40 cellular contexts compared by ENCODE assay signal in genomic region chr2:29573147-29573546, GRCh38.
"Had no signal": no experiment of that assay in that cellular context is flagged by ENCODE, and none has a peak within 500 bp of the region (broad histone marks: within the 10 kb centered on the region; RNA-seq: fewer than 3 reads in every experiment).

No MANE protein-coding gene starts in this region.

- H3K27me3 Mint-ChIP-seq: activated naive CD8-positive, alpha-beta T cell treated with anti-CD3 and anti-CD28 coated beads, Interleukin-2, amount 10 ng/mL, durations not matched to agents 7 days and 5 days; activated T-cell treated with anti-CD3 and anti-CD28 coated beads, Interleukin-2, amount 50 U/mL, for 24 hours had no signal

- H3K9me3 ChIP-seq: adrenal gland, ascending aorta, body of pancreas, breast epithelium had no signal

- H3K4me3 Mint-ChIP-seq: activated naive CD4-positive, alpha-beta T cell treated with anti-CD3 and anti-CD28 coated beads for 36 hours; activated naive CD4-positive, alpha-beta T cell treated with anti-CD3 and anti-CD28 coated beads, Interleukin-2, amount 10 ng/mL, durations not matched to agents 7 days and 5 days; activated naive CD4-positive, alpha-beta T cell treated with anti-CD3 and anti-CD28 coated beads, Interleukin-2, amount 50 U/mL, for 24 hours; activated naive CD8-positive, alpha-beta T cell; activated naive CD8-positive, alpha-beta T cell treated with anti-CD3 and anti-CD28 coated beads for 36 hours; activated naive CD8-positive, alpha-beta T cell treated with anti-CD3 and anti-CD28 coated beads, Interleukin-2, amount 10 ng/mL, durations not matched to agents 7 days and 5 days; activated naive CD8-positive, alpha-beta T cell treated with anti-CD3 and anti-CD28 coated beads, Interleukin-2, amount 50 U/mL, for 24 hours; activated T-cell treated with anti-CD3 and anti-CD28 coated beads, Interleukin-2, amount 50 U/mL, for 24 hours; activated T-cell treated with anti-CD3 and anti-CD28 coated beads, Interleukin-2, amount 50 U/mL, for 4 hours; activated T-cell treated with anti-CD3 and anti-CD28 coated beads, Interleukin-2, amount 50 U/mL, for 72 hours; activated T-helper 1 cell treated with anti-CD3 and anti-CD28 coated beads, Interleukin-12 subunit alpha, Interleukin-12 subunit beta, Interleukin-2, Interleukin-4 antibody, amounts not matched to agents 30 ng/mL and 10 ng/mL and 1 ng/mL, durations not matched to agents 14 hours and 24 hours and 36 hours; activated T-helper 17 cell treated with anti-CD3 and anti-CD28 coated beads, Interleukin-2, amount 50 U/mL, for 72 hours; brain; central memory CD8-positive, alpha-beta T cell had no signal

- H3K27ac ChIP-seq: adrenal gland, ascending aorta, body of pancreas, brain microvascular endothelial cell, breast epithelium, cardiac muscle cell had no signal

- H3K9me3 Mint-ChIP-seq: activated naive CD4-positive, alpha-beta T cell treated with anti-CD3 and anti-CD28 coated beads for 36 hours; activated naive CD4-positive, alpha-beta T cell treated with anti-CD3 and anti-CD28 coated beads, Interleukin-2, amount 10 ng/mL, durations not matched to agents 7 days and 5 days; activated naive CD4-positive, alpha-beta T cell treated with anti-CD3 and anti-CD28 coated beads, Interleukin-2, amount 50 U/mL, for 24 hours; activated naive CD4-positive, alpha-beta T cell treated with anti-CD3 and anti-CD28 coated beads, Interleukin-2, amount 50 U/mL, for 72 hours; activated naive CD8-positive, alpha-beta T cell treated with anti-CD3 and anti-CD28 coated beads for 36 hours; activated naive CD8-positive, alpha-beta T cell treated with anti-CD3 and anti-CD28 coated beads, Interleukin-2, amount 10 ng/mL, durations not matched to agents 7 days and 5 days; activated naive CD8-positive, alpha-beta T cell treated with anti-CD3 and anti-CD28 coated beads, Interleukin-2, amount 50 U/mL, for 24 hours; activated T-cell treated with anti-CD3 and anti-CD28 coated beads, Interleukin-2, amount 50 U/mL, for 24 hours; activated T-cell treated with anti-CD3 and anti-CD28 coated beads, Interleukin-2, amount 50 U/mL, for 4 hours; activated T-cell treated with anti-CD3 and anti-CD28 coated beads, Interleukin-2, amount 50 U/mL, for 72 hours; activated T-helper 1 cell treated with anti-CD3 and anti-CD28 coated beads, Interleukin-12 subunit alpha, Interleukin-12 subunit beta, Interleukin-2, Interleukin-4 antibody, amounts not matched to agents 30 ng/mL and 10 ng/mL and 1 ng/mL, durations not matched to agents 14 hours and 24 hours and 36 hours; activated T-helper 17 cell treated with anti-CD3 and anti-CD28 coated beads, Interleukin-2, amount 50 U/mL, for 72 hours; activated T-helper 2 cell treated with anti-CD3 and anti-CD28 coated beads, Interferon-gamma antibody, Interleukin-2, Interleukin-4, amounts not matched to agents 10 μg/mL and 5 μg/mL and 100 μg/mL, durations not matched to agents 14 hours and 24 hours and 36 hours; central memory CD8-positive, alpha-beta T cell had no signal

- H3K27ac Mint-ChIP-seq: activated naive CD4-positive, alpha-beta T cell treated with anti-CD3 and anti-CD28 coated beads for 36 hours; activated naive CD4-positive, alpha-beta T cell treated with anti-CD3 and anti-CD28 coated beads, Interleukin-2, amount 10 ng/mL, durations not matched to agents 7 days and 5 days; activated naive CD4-positive, alpha-beta T cell treated with anti-CD3 and anti-CD28 coated beads, Interleukin-2, amount 50 U/mL, for 24 hours; activated naive CD8-positive, alpha-beta T cell; activated naive CD8-positive, alpha-beta T cell treated with anti-CD3 and anti-CD28 coated beads for 36 hours; activated naive CD8-positive, alpha-beta T cell treated with anti-CD3 and anti-CD28 coated beads, Interleukin-2, amount 10 ng/mL, durations not matched to agents 7 days and 5 days; activated naive CD8-positive, alpha-beta T cell treated with anti-CD3 and anti-CD28 coated beads, Interleukin-2, amount 50 U/mL, for 24 hours; activated T-cell treated with anti-CD3 and anti-CD28 coated beads, Interleukin-2, amount 50 U/mL, for 24 hours; activated T-cell treated with anti-CD3 and anti-CD28 coated beads, Interleukin-2, amount 50 U/mL, for 72 hours; activated T-helper 1 cell treated with anti-CD3 and anti-CD28 coated beads, Interleukin-12 subunit alpha, Interleukin-12 subunit beta, Interleukin-2, Interleukin-4 antibody, amounts not matched to agents 30 ng/mL and 10 ng/mL and 1 ng/mL, durations not matched to agents 14 hours and 24 hours and 36 hours; activated T-helper 17 cell treated with anti-CD3 and anti-CD28 coated beads, Interleukin-2, amount 50 U/mL, for 72 hours; activated T-helper 2 cell treated with anti-CD3 and anti-CD28 coated beads, Interferon-gamma antibody, Interleukin-2, Interleukin-4, amounts not matched to agents 10 μg/mL and 5 μg/mL and 100 μg/mL, durations not matched to agents 14 hours and 24 hours and 36 hours; brain had no signal

- H3K4me1 ChIP-seq: adrenal gland, ascending aorta, breast epithelium had no signal

- H3K4me1 Mint-ChIP-seq: activated naive CD4-positive, alpha-beta T cell treated with anti-CD3 and anti-CD28 coated beads, Interleukin-2, amount 10 ng/mL, durations not matched to agents 7 days and 5 days; activated naive CD4-positive, alpha-beta T cell treated with anti-CD3 and anti-CD28 coated beads, Interleukin-2, amount 50 U/mL, for 24 hours; activated naive CD8-positive, alpha-beta T cell treated with anti-CD3 and anti-CD28 coated beads for 36 hours; activated naive CD8-positive, alpha-beta T cell treated with anti-CD3 and anti-CD28 coated beads, Interleukin-2, amount 10 ng/mL, durations not matched to agents 7 days and 5 days; activated naive CD8-positive, alpha-beta T cell treated with anti-CD3 and anti-CD28 coated beads, Interleukin-2, amount 50 U/mL, for 24 hours; activated T-helper 17 cell treated with anti-CD3 and anti-CD28 coated beads, Interleukin-2, amount 50 U/mL, for 72 hours; central memory CD8-positive, alpha-beta T cell had no signal

- ATAC-seq: activated naive CD4-positive, alpha-beta T cell treated with anti-CD3 and anti-CD28 coated beads, Interleukin-2, amount 50 U/mL, for 72 hours; activated naive CD8-positive, alpha-beta T cell treated with anti-CD3 and anti-CD28 coated beads, Interleukin-2, amount 50 U/mL, for 24 hours; activated T-cell treated with anti-CD3 and anti-CD28 coated beads, Interleukin-2, amount 50 U/mL, for 4 hours; activated T-cell treated with anti-CD3 and anti-CD28 coated beads, Interleukin-2, amount 50 U/mL, for 72 hours; activated T-helper 17 cell treated with anti-CD3 and anti-CD28 coated beads, Interleukin-2, amount 50 U/mL, for 72 hours had no signal

- H3K36me3 Mint-ChIP-seq: activated naive CD4-positive, alpha-beta T cell treated with anti-CD3 and anti-CD28 coated beads, Interleukin-2, amount 10 ng/mL, durations not matched to agents 7 days and 5 days; activated naive CD4-positive, alpha-beta T cell treated with anti-CD3 and anti-CD28 coated beads, Interleukin-2, amount 50 U/mL, for 24 hours; activated naive CD4-positive, alpha-beta T cell treated with anti-CD3 and anti-CD28 coated beads, Interleukin-2, amount 50 U/mL, for 72 hours; activated naive CD8-positive, alpha-beta T cell; activated naive CD8-positive, alpha-beta T cell treated with anti-CD3 and anti-CD28 coated beads for 36 hours; activated naive CD8-positive, alpha-beta T cell treated with anti-CD3 and anti-CD28 coated beads, Interleukin-2, amount 10 ng/mL, durations not matched to agents 7 days and 5 days; brain had no signal

- DNase-seq: activated effector memory CD4-positive, alpha-beta T cell treated with anti-CD3 and anti-CD28 coated beads, Interleukin-2, amount 50 U/mL, for 16 hours; activated effector memory CD4-positive, alpha-beta T cell treated with Interleukin-2 at 50 U/mL for 16 hours; activated gamma-delta T cell; activated gamma-delta T cell treated with Interleukin-2 at 50 U/mL for 16 hours; activated naive CD4-positive, alpha-beta T cell; activated naive CD4-positive, alpha-beta T cell treated with anti-CD3 and anti-CD28 coated beads for 36 hours; activated naive CD4-positive, alpha-beta T cell treated with anti-CD3 and anti-CD28 coated beads, Interleukin-2, amount 10 ng/mL, durations not matched to agents 7 days and 5 days; activated naive CD4-positive, alpha-beta T cell treated with anti-CD3 and anti-CD28 coated beads, Interleukin-2, amount 50 U/mL, for 16 hours; activated naive CD4-positive, alpha-beta T cell treated with Interleukin-2 at 50 U/mL for 16 hours; activated naive CD8-positive, alpha-beta T cell treated with anti-CD3 and anti-CD28 coated beads for 36 hours; activated naive CD8-positive, alpha-beta T cell treated with anti-CD3 and anti-CD28 coated beads, Interleukin-2, amount 10 ng/mL, durations not matched to agents 7 days and 5 days; activated naive CD8-positive, alpha-beta T cell treated with anti-CD3 and anti-CD28 coated beads, Interleukin-2, amount 50 U/mL, for 24 hours; activated T-cell treated with anti-CD3 and anti-CD28 coated beads, Interleukin-2, amount 50 U/mL, for 1 hour; activated T-cell treated with anti-CD3 and anti-CD28 coated beads, Interleukin-2, amount 50 U/mL, for 24 hours; activated T-cell treated with anti-CD3 and anti-CD28 coated beads, Interleukin-2, amount 50 U/mL, for 4 hours; activated T-cell treated with anti-CD3 and anti-CD28 coated beads, Interleukin-2, amount 50 U/mL, for 48 hours; activated T-cell treated with anti-CD3 and anti-CD28 coated beads, Interleukin-2, amount 50 U/mL, for 72 hours; adrenal gland; amniotic stem cell; amygdala; anterior cingulate cortex; aorta; brain microvascular endothelial cell; caudate nucleus; central memory CD4-positive, alpha-beta T cell; cerebellar nuclear complex had no signal

- FAIRE-seq: astrocyte, bronchial epithelial cell had no signal

- H3K36me3 ChIP-seq: adrenal gland, ascending aorta, brain microvascular endothelial cell, breast epithelium, cardiac muscle cell had no signal

- H3K4me3 ChIP-seq: adrenal gland, ascending aorta, body of pancreas, breast epithelium, cardiac muscle cell had no signal

- H3K27me3 ChIP-seq: adrenal gland, ascending aorta, body of pancreas, breast epithelium, cardiac muscle cell had no signal
